In genomic region chr22:39501644-39502108, GRCh38 we compare ENCODE assay signal across 8 cellular contexts. TPM values are rescaled to one million over a fixed set of nuclear protein-coding genes. Genes with fewer than 3 reads are reported as not detected.
DNase-seq lines count a peak whose midpoint lies in the region; ATAC-seq and TF ChIP-seq lines count a peak whose summit lies in the region.

No MANE protein-coding gene starts in this region.

- peak overlapping the region; percentile 85 for H3K4me2 ChIP-seq in skeletal muscle satellite cell (ENCODE audit: low read length)

- H3K4me3 ChIP-seq in fibroblast of the aortic adventitia (ENCODE audit: low read depth, low read length): peak overlapping the region; percentile 86
- peak overlapping the region; percentile 88 for H3K4me3 ChIP-seq in skeletal muscle satellite cell (ENCODE audit: low read length)

- peak overlapping the region; percentile 91 for H3K9ac ChIP-seq in skeletal muscle satellite cell (ENCODE audit: low read depth, low read length)

- no peaks in the 10 kb centered on the region for H3K27me3 ChIP-seq in skeletal muscle satellite cell (ENCODE audit: control insufficient read depth, insufficient read depth, low read length)

- ATAC-seq in GM21526 (IDR thresholded peaks at IDR 0.05; ENCODE audit: low FRiP score, unreplicated experiment) (peak; percentile 11), SK-N-SH treated with all-trans-retinoic acid at 6 μM for 48 hours (peak; percentile 51), GM21515 (IDR thresholded peaks at IDR 0.05; ENCODE audit: unreplicated experiment) (no peak), HG03108 (IDR thresholded peaks at IDR 0.05; ENCODE audit: unreplicated experiment) (no peak)

- H3K4me1 ChIP-seq in skeletal muscle satellite cell (ENCODE audit: control insufficient read depth, insufficient read depth, low read length): peaks cover 11% of the 10 kb centered on the region

- TF ChIP-seq CTCF in fibroblast of the aortic adventitia (IDR thresholded peaks at IDR 0.05; ENCODE audit: insufficient read depth, low read length): no peak

- H3K36me3 ChIP-seq in skeletal muscle satellite cell (ENCODE audit: insufficient read depth, low read length): peaks cover 27% of the 10 kb centered on the region

- DNase-seq in fibroblast of the aortic adventitia (ENCODE audit: low read depth): no peak
- DNase-seq in stimulated activated CD4-positive, alpha-beta T cell treated with anti-CD3 and anti-CD28 coated beads, Interleukin-4, amount 100 ng/mL, for 1 hour: no peak
- no peak for DNase-seq in HT-29 (ENCODE audit: low spot score)

- no peaks in the 10 kb centered on the region for H3K9me3 ChIP-seq in skeletal muscle satellite cell (replicated peaks; ENCODE audit: low read length)

TF ChIP-seq in SK-N-SH treated with all-trans-retinoic acid at 6 μM for 48 hours, 23 proteins besides CTCF, POLR2A, EP300 and RAD21:
- TF ChIP-seq, protein P1, sequence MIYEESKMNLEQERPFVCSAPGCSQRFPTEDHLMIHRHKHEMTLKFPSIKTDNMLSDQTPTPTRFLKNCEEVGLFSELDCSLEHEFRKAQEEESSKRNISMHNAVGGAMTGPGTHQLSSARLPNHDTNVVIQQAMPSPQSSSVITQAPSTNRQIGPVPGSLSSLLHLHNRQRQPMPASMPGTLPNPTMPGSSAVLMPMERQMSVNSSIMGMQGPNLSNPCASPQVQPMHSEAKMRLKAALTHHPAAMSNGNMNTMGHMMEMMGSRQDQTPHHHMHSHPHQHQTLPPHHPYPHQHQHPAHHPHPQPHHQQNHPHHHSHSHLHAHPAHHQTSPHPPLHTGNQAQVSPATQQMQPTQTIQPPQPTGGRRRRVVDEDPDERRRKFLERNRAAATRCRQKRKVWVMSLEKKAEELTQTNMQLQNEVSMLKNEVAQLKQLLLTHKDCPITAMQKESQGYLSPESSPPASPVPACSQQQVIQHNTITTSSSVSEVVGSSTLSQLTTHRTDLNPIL (CRISPR knock-in tag; IDR thresholded peaks at IDR 0.05; ENCODE audit: low read depth): no peak
- TF ChIP-seq RARB (CRISPR knock-in tag; IDR thresholded peaks at IDR 0.05) (no peak), ISL1 (CRISPR knock-in tag; IDR thresholded peaks at IDR 0.05) (no peak), ZFP3 (CRISPR knock-in tag; IDR thresholded peaks at IDR 0.05) (peak; percentile 85)

RNA-seq across cellular contexts. Expression of gene MIEF1, which starts 0.4 kb away (rescaled TPM):
- 24.0 and 27.7 TPM in 2 replicates for total RNA-seq in fibroblast of the aortic adventitia (ENCODE audit: low replicate concordance)
- total RNA-seq in skeletal muscle satellite cell (2012; rRNA removed): 33.6 and 33.7 TPM in 2 replicates
- total RNA-seq in HT-29 (2014; rRNA removed; shearing (Covaris generic)): 16.9 and 19.0 TPM in 2 replicates

RNA-seq across cellular contexts. Expression of gene ATF4, which starts 18.7 kb away (rescaled TPM):
- 259 and 946 TPM in 2 replicates for total RNA-seq in fibroblast of the aortic adventitia (ENCODE audit: low replicate concordance)
- 164 and 266 TPM in 2 replicates for total RNA-seq in skeletal muscle satellite cell (2012; rRNA removed)
- 314 and 320 TPM in 2 replicates for total RNA-seq in HT-29 (2014; rRNA removed; shearing (Covaris generic))

RNA-seq across cellular contexts. Expression of gene RPS19BP1, which starts 30.9 kb away (rescaled TPM):
- 39.6 and 108 TPM in 2 replicates for total RNA-seq in fibroblast of the aortic adventitia (ENCODE audit: low replicate concordance)
- 45.2 and 62.4 TPM in 2 replicates for total RNA-seq in skeletal muscle satellite cell (2012; rRNA removed)
- 250 and 300 TPM in 2 replicates for total RNA-seq in HT-29 (2014; rRNA removed; shearing (Covaris generic))

RNA-seq across cellular contexts. Expression of gene MGAT3, which starts 44.9 kb away (rescaled TPM):
- total RNA-seq in fibroblast of the aortic adventitia (ENCODE audit: low replicate concordance): 0.27 and 2.0 TPM in 2 replicates
- total RNA-seq in skeletal muscle satellite cell (2012; rRNA removed): under 0.01 TPM in 1 of 2 replicates, not detected in the other
- 1.0 and 1.6 TPM in 2 replicates for total RNA-seq in HT-29 (2014; rRNA removed; shearing (Covaris generic))

Comparison
In these comparisons a context has a peak if more than half of its experiments do, and no peak if none do; other contexts are left out.
1. ATAC-seq: peak in GM21526 (single experiment) and SK-N-SH treated with all-trans-retinoic acid at 6 μM for 48 hours (single experiment); none in GM21515 (single experiment) and HG03108 (single experiment).